Comparison of ENCODE assay signal across 8 cellular contexts in genomic region chr10:74176380-74177139, GRCh38. TPM values are rescaled to one million over a fixed set of nuclear protein-coding genes. Genes with fewer than 3 reads are reported as not detected.
DNase-seq lines count a peak whose midpoint lies in the region; ATAC-seq, FAIRE-seq and TF ChIP-seq lines count a peak whose summit lies in the region.

No MANE protein-coding gene starts in this region.

- no peaks in the 10 kb centered on the region for H3K9me3 ChIP-seq in astrocyte (ENCODE audit: insufficient read depth, low read depth, low read length)
- no peaks in the 10 kb centered on the region for H3K9me3 ChIP-seq in aorta (ENCODE audit: control insufficient read depth, low read length)

- H3K4me1 ChIP-seq in astrocyte (ENCODE audit: insufficient read depth, low read length) = peaks cover 14% of the 10 kb centered on the region
- peaks cover 3% of the 10 kb centered on the region for H3K4me1 ChIP-seq in rectal smooth muscle tissue (ENCODE audit: control insufficient read depth, insufficient read depth, low read length)
- H3K4me1 ChIP-seq in aorta (ENCODE audit: control insufficient read depth in 1 of 2, insufficient read depth in 2 of 2, low read length in 2 of 2) = no peaks in the 10 kb centered on the region

- no peaks in the 10 kb centered on the region for H3K9me3 Mint-ChIP-seq in astrocyte (ENCODE audit: unreplicated experiment)

- peaks cover 16% of the 10 kb centered on the region for H3K4me1 Mint-ChIP-seq in astrocyte (ENCODE audit: low read depth, unreplicated experiment)

- DNase-seq in GM18507 (ENCODE audit: extremely low spot score, insufficient read length, low read depth) (peak; percentile 81), NCI-H1930 (lab: John Stamatoyannopoulos, UW) (peak; percentile 75 to 82), T-helper 22 cell (ENCODE audit: low read depth) (peak; percentile 95), astrocyte (ENCODE audit: low read depth) (peak; percentile 86), hepatic stellate cell (ENCODE audit: low spot score) (peak; percentile 95), aorta (peak; percentile 97)

- H3K27me3 Mint-ChIP-seq in astrocyte (ENCODE audit: low read depth, unreplicated experiment) = no peaks in the 10 kb centered on the region

- peak overlapping the region; percentile 90 for H3K4me2 ChIP-seq in astrocyte (ENCODE audit: low read length)

- H3K27ac ChIP-seq in astrocyte (ENCODE audit: low read depth, low read length) (peak overlapping the region; percentile 96), rectal smooth muscle tissue (ENCODE audit: low read depth, low read length) (peak overlapping the region; percentile 82), aorta (ENCODE audit: low read depth in 1 of 2, low read length in 2 of 2) (peak overlapping the region in 1 of 2 donors; percentile 53)

- FAIRE-seq in GM18507 (lab: Jason Lieb, UNC) = peak; percentile 82
- FAIRE-seq in astrocyte (lab: Jason Lieb, UNC) = no peak

- H3K4me3 Mint-ChIP-seq in astrocyte (ENCODE audit: unreplicated experiment) = peak overlapping the region; percentile 89

- H3K27me3 ChIP-seq in astrocyte (ENCODE audit: insufficient read depth, low read length) (no peaks in the 10 kb centered on the region), rectal smooth muscle tissue (ENCODE audit: control insufficient read depth, insufficient read depth, low read length) (no peaks in the 10 kb centered on the region), aorta (ENCODE audit: control insufficient read depth in 1 of 2, insufficient read depth in 2 of 2, low read length in 1 of 2) (no peaks in the 10 kb centered on the region)

- WGBS in aorta, 2 donors = 0% methylated on average over 67 to 72 of the region's 72 CpGs

- H3K79me2 ChIP-seq in astrocyte (ENCODE audit: insufficient read depth, low read length) = peaks cover 44% of the 10 kb centered on the region

- H3K4me3 ChIP-seq in astrocyte (ENCODE audit: insufficient read depth, low read depth, low read length) (peak overlapping the region; percentile 94), rectal smooth muscle tissue (ENCODE audit: low read length) (peak overlapping the region; percentile 96), aorta (ENCODE audit: low read length in 2 of 2) (peak overlapping the region; percentile 19 to 28)

- no peak for TF ChIP-seq CTCF in astrocyte (IDR thresholded peaks at IDR 0.05; ENCODE audit: insufficient read depth, low read depth, low read length)

- peaks cover 2% of the 10 kb centered on the region for H3K36me3 Mint-ChIP-seq in astrocyte (ENCODE audit: low read depth, unreplicated experiment)

- peak overlapping the region; percentile 89 for H3K27ac Mint-ChIP-seq in astrocyte (ENCODE audit: unreplicated experiment)

- H4K20me1 ChIP-seq in astrocyte (ENCODE audit: insufficient read depth, low read length) = peaks cover 6% of the 10 kb centered on the region

- peak overlapping the region; percentile 96 for H3K9ac ChIP-seq in astrocyte (ENCODE audit: low read length)
- peak overlapping the region; percentile 86 for H3K9ac ChIP-seq in rectal smooth muscle tissue (ENCODE audit: low read length)

- ATAC-seq in HG02973 (IDR thresholded peaks at IDR 0.05; ENCODE audit: unreplicated experiment) (peak; percentile 91), aorta (ENCODE audit: low FRiP score) (peak; percentile 97)

- peak overlapping the region; percentile 92 for H2AFZ ChIP-seq in astrocyte (ENCODE audit: low read depth, low read length)

- H3K36me3 ChIP-seq in astrocyte (ENCODE audit: insufficient read depth, low read length) (no peaks in the 10 kb centered on the region), rectal smooth muscle tissue (ENCODE audit: control insufficient read depth, insufficient read depth, low read length) (no peaks in the 10 kb centered on the region), aorta (ENCODE audit: control insufficient read depth in 1 of 2, insufficient read depth in 2 of 2, low read length in 1 of 2) (no peaks in the 10 kb centered on the region)

- intact Hi-C loops in aorta (cut with DNase I) = no loop called here

RNA-seq across cellular contexts. Expression of gene ADK, which starts 25.5 kb away (rescaled TPM):
- total RNA-seq in astrocyte = 58.3 and 62.0 TPM in 2 replicates
- 10 to 100 TPM; 14.4 to 21.1 TPM for total RNA-seq in aorta
- 10 to 100 TPM; 12.6 to 17.8 TPM for polyA plus RNA-seq in aorta

RNA-seq across cellular contexts. Expression of gene AP3M1, which starts 25.9 kb away (rescaled TPM):
- total RNA-seq in astrocyte (45.9 and 50.0 TPM in 2 replicates), aorta (10 to 100 TPM; 30.0 to 30.4 TPM)
- polyA plus RNA-seq in aorta = 10 to 100 TPM; 12.4 to 15.5 TPM

Comparison
In these comparisons a context has a peak if more than half of its experiments do, and no peak if none do; other contexts are left out.
1. H3K4me3 ChIP-seq: peak in every context shown above with its lines; median percentile 96 in rectal smooth muscle tissue; 94 in astrocyte; 24 in aorta.